In the genomic region with DNA sequence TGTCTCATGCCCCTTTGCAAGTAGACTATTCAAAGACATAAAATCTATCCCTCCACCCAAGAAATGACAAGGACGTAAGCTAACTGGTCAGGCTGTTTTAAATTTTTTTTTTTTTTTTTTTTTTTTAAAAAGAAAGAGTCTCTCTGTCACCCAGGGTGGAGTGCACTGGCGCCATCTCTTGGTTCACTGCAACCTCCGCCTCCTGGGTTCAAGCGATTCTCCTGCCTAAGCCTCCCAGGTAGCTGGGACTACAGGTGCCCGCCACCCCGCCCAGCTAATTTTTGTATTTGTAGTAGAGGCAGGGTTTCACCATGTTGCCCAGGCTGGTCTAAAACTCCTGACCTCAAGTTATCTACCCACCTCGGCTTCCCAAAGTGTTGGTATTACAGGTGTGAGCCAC, we compare ENCODE assay signal across 1 cellular context.
TF ChIP-seq lines count a peak whose summit lies in the region.

No MANE protein-coding gene starts in this region.

TF ChIP-seq in HCT116, 20 proteins besides CTCF, POLR2A, EP300 and RAD21:
- TF ChIP-seq SIN3A (IDR thresholded peaks at IDR 0.05; ENCODE audit: low read depth) (no peak), FOSL1 (IDR thresholded peaks at IDR 0.05; ENCODE audit: low read depth) (no peak), ELF1 (IDR thresholded peaks at IDR 0.05; ENCODE audit: borderline replicate concordance, low read depth) (no peak), EZH2 (IDR thresholded peaks at IDR 0.05) (no peak), CEBPB (IDR thresholded peaks at IDR 0.05; ENCODE audit: low read depth) (no peak), TCF7L2 (IDR thresholded peaks at IDR 0.05; ENCODE audit: borderline replicate concordance, extremely low read depth, insufficient read depth, insufficient read length) (no peak), SRF (IDR thresholded peaks at IDR 0.05; ENCODE audit: low read depth) (no peak)
- TF ChIP-seq, protein P1, sequence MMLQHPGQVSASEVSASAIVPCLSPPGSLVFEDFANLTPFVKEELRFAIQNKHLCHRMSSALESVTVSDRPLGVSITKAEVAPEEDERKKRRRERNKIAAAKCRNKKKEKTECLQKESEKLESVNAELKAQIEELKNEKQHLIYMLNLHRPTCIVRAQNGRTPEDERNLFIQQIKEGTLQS (IDR thresholded peaks at IDR 0.05): no peak
